Comparison of ENCODE assay signal across 9 cellular contexts in the genomic region with DNA sequence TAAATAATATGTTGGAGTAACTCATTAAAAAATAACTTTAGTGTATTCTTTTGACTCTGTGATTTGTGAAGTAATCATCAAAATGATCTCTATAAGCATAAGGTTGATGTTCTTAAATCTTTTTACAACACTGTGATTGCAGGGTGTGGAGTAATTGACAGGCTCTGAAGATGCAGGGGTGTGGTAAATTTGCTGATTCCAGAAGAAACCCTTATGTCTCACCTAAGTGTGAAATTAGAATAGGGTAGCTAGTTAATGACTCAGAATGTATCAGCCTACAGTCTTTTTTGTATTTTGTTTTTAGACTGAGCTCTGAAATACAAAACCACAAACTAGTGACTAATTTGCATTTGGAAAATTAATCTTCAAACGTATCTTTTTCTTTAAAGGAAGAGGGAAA. TPM values are rescaled to one million over a fixed set of nuclear protein-coding genes. Genes with fewer than 3 reads are reported as not detected.
DNase-seq lines count a peak whose midpoint lies in the region; ATAC-seq and TF ChIP-seq lines count a peak whose summit lies in the region.
"Had no signal": no experiment of that assay in that cellular context is flagged by ENCODE, and none has a peak within 500 bp of the region (broad histone marks: within the 10 kb centered on the region; RNA-seq: fewer than 3 reads in every experiment).

No MANE protein-coding gene starts in this region.

- DNase-seq in HT1080 (ENCODE audit: low read depth): peak; percentile 59
- peak; percentile 18 for DNase-seq in fibroblast of villous mesenchyme (ENCODE audit: low read depth)
- no peak for DNase-seq in stimulated activated naive CD4-positive, alpha-beta T cell (lab: John Stamatoyannopoulos, UW)
- no peak for DNase-seq in AML-193 (lab: John Stamatoyannopoulos, UW)
- no peak for DNase-seq in DMS79 (lab: John Stamatoyannopoulos, UW)
- no peak for DNase-seq in OCI-M2 (lab: John Stamatoyannopoulos, UW; ENCODE audit: unreplicated experiment)

- no peak for TF ChIP-seq CTCF in fibroblast of villous mesenchyme (IDR thresholded peaks at IDR 0.05; ENCODE audit: insufficient read depth, low read depth, low read length)

- ATAC-seq in GM18498 (IDR thresholded peaks at IDR 0.05; ENCODE audit: unreplicated experiment) (peak; percentile 79), GM21526 (IDR thresholded peaks at IDR 0.05; ENCODE audit: low FRiP score, unreplicated experiment) (peak; percentile 50)
- ATAC-seq: HCT116 had no signal

- H3K4me3 ChIP-seq in fibroblast of villous mesenchyme (ENCODE audit: low read depth, low read length): no peak overlapping the region

RNA-seq across cellular contexts. Expression of a gene that starts 5.9 kb away (rescaled TPM):
- 22.8 and 26.8 TPM in 2 replicates for total RNA-seq in HT1080 (2014; rRNA removed; shearing (Covaris generic))
- 11.6 and 14.6 TPM in 2 replicates for polyA plus RNA-seq in HT1080 (2015; cell fraction: cytosol; rRNA removed)
- polyA plus RNA-seq in HT1080 (2015; cell fraction: nucleus; rRNA removed): 104 TPM in 2 replicates
- total RNA-seq in fibroblast of villous mesenchyme: 32.5 and 37.1 TPM in 2 replicates

RNA-seq across cellular contexts. Expression of a gene that starts 44.5 kb away (rescaled TPM):
- 55.8 and 91.9 TPM in 2 replicates for total RNA-seq in HT1080 (2014; rRNA removed; shearing (Covaris generic))
- polyA plus RNA-seq in HT1080 (2015; cell fraction: cytosol; rRNA removed): 86.1 and 87.5 TPM in 2 replicates
- polyA plus RNA-seq in HT1080 (2015; cell fraction: nucleus; rRNA removed): 90.5 and 90.7 TPM in 2 replicates
- total RNA-seq in fibroblast of villous mesenchyme: 22.2 and 30.7 TPM in 2 replicates

RNA-seq across cellular contexts. Expression of a gene that starts 45.9 kb away (rescaled TPM):
- 9.5 and 11.3 TPM in 2 replicates for total RNA-seq in HT1080 (2014; rRNA removed; shearing (Covaris generic))
- 3.3 and 4.3 TPM in 2 replicates for polyA plus RNA-seq in HT1080 (2015; cell fraction: cytosol; rRNA removed)
- 13.1 and 18.7 TPM in 2 replicates for polyA plus RNA-seq in HT1080 (2015; cell fraction: nucleus; rRNA removed)
- total RNA-seq in fibroblast of villous mesenchyme: 7.4 and 10.8 TPM in 2 replicates

Comparison
In these comparisons a context has a peak if more than half of its experiments do, and no peak if none do; other contexts are left out.
1. DNase-seq: peak in HT1080 (single experiment) and fibroblast of villous mesenchyme (single experiment); none in stimulated activated naive CD4-positive, alpha-beta T cell (0 of 6), AML-193 (0 of 2), DMS79 (single experiment) and OCI-M2 (single experiment).